8 cellular contexts compared by ENCODE assay signal in the genomic region with DNA sequence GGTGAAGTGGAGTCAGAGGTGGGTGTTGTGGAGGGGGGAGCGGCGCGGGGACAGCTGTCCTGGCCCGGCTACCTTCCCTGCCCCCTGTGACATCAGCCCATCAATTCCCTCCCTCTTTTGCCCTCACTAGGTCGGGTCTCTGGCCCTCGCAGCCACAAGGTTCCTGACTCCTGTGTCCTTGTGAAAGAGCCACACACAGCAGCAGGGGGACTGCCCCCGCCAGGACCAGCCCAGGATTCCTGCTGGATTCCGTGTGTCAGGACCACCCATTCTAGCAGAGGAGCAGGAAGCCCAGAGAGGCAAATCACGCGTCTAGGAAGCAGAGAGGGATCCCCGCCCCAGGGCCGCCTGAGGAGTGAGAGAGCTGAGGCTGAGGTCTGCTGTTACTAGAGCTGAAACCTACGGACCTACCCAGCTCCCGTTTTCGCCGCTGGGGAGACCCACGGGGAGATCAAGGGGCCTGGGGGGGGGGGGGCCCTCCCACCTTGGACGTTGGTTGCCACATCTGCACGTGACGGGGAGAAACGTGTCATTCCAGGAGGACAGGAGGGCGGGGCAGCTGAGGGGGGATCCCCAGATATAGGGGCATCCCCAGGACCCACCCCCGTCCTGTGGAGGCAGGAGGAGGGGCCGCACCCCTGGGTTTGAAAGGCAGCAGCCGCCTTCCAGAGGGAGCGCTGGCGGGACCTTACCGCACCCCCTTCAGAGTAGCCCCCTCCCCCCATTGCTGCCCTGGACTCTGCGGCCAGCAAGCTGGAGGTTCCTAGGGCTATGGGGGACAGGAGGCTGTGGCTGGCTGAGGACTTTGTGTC.
DNase-seq lines count a peak whose midpoint lies in the region; ATAC-seq and TF ChIP-seq lines count a peak whose summit lies in the region.

No MANE protein-coding gene starts in this region.

- peak; percentile 5 for TF ChIP-seq POLR2A in GM15510 (IDR thresholded peaks at IDR 0.05; ENCODE audit: borderline replicate concordance, extremely low read depth, insufficient read length)

- no peaks in the 10 kb centered on the region for H3K9me3 Mint-ChIP-seq in activated naive CD4-positive, alpha-beta T cell treated with anti-CD3 and anti-CD28 coated beads, Interleukin-2, amount 10 ng/mL, durations not matched to agents 7 days and 5 days

- peak; percentile 42 for DNase-seq in activated naive CD4-positive, alpha-beta T cell treated with anti-CD3 and anti-CD28 coated beads, Interleukin-2, amount 10 ng/mL, durations not matched to agents 7 days and 5 days
- DNase-seq in iris pigment epithelial cell (ENCODE audit: low read depth) (peak; percentile 43), DMS53 (lab: John Stamatoyannopoulos, UW) (no peak), cortex of kidney (lab: John Stamatoyannopoulos, UW) (no peak)
- DNase-seq in stimulated activated CD8-positive, alpha-beta memory T cell treated with anti-CD3 and anti-CD28 coated beads, Interleukin-15, amount 100 ng/mL, for 48 hours (ENCODE audit: low read depth in 2 of 2) = peak; percentile 32 to 56
- DNase-seq in effector CD4-positive, alpha-beta T cell = no peak

- CTCF ChIA-PET in activated naive CD4-positive, alpha-beta T cell treated with anti-CD3 and anti-CD28 coated beads, Interleukin-2, amount 10 ng/mL, durations not matched to agents 7 days and 5 days (lab: Charles Lee) = interaction anchor here (1.8 kb wide), 1 partner anchor 32 kb away, joined by 8 read pairs; no protein-coding TSS in a partner anchor

- ATAC-seq in HG03108 (IDR thresholded peaks at IDR 0.05; ENCODE audit: unreplicated experiment) = peak; percentile 19

- peak overlapping the region; percentile 63 for H3K27ac Mint-ChIP-seq in activated naive CD4-positive, alpha-beta T cell treated with anti-CD3 and anti-CD28 coated beads, Interleukin-2, amount 10 ng/mL, durations not matched to agents 7 days and 5 days

- no peaks in the 10 kb centered on the region for H3K36me3 Mint-ChIP-seq in activated naive CD4-positive, alpha-beta T cell treated with anti-CD3 and anti-CD28 coated beads, Interleukin-2, amount 10 ng/mL, durations not matched to agents 7 days and 5 days

- peaks cover 59% of the 10 kb centered on the region for H3K27me3 Mint-ChIP-seq in activated naive CD4-positive, alpha-beta T cell treated with anti-CD3 and anti-CD28 coated beads, Interleukin-2, amount 10 ng/mL, durations not matched to agents 7 days and 5 days

- peaks cover 38% of the 10 kb centered on the region for H3K4me1 Mint-ChIP-seq in activated naive CD4-positive, alpha-beta T cell treated with anti-CD3 and anti-CD28 coated beads, Interleukin-2, amount 10 ng/mL, durations not matched to agents 7 days and 5 days

- H3K4me3 Mint-ChIP-seq in activated naive CD4-positive, alpha-beta T cell treated with anti-CD3 and anti-CD28 coated beads, Interleukin-2, amount 10 ng/mL, durations not matched to agents 7 days and 5 days = peak overlapping the region; percentile 68

Comparison
In these comparisons a context has a peak if more than half of its experiments do, and no peak if none do; other contexts are left out.
1. DNase-seq: peak in activated naive CD4-positive, alpha-beta T cell treated with anti-CD3 and anti-CD28 coated beads, Interleukin-2, amount 10 ng/mL, durations not matched to agents 7 days and 5 days (single experiment), iris pigment epithelial cell (single experiment) and stimulated activated CD8-positive, alpha-beta memory T cell treated with anti-CD3 and anti-CD28 coated beads, Interleukin-15, amount 100 ng/mL, for 48 hours (2 of 2); none in DMS53 (single experiment), cortex of kidney (single experiment) and effector CD4-positive, alpha-beta T cell (single experiment).